In genomic region chr5:100550531-100551036, GRCh38 we compare ENCODE assay signal across 10 cellular contexts. TPM values are rescaled to one million over a fixed set of nuclear protein-coding genes. Genes with fewer than 3 reads are reported as not detected.
A peak's percentile ranks its signal among the peaks of the same experiment; 100 is the strongest.
DNase-seq lines count a peak whose midpoint lies in the region; ATAC-seq, FAIRE-seq and TF ChIP-seq lines count a peak whose summit lies in the region.
"Had no signal": no experiment of that assay in that cellular context is flagged by ENCODE, and none has a peak within 500 bp of the region (broad histone marks: within the 10 kb centered on the region; RNA-seq: fewer than 3 reads in every experiment).

No MANE protein-coding gene starts in this region.

- TF ChIP-seq POLR2A in GM12891 (IDR thresholded peaks at IDR 0.05; ENCODE audit: low read depth, low read length) = no peak

- no peak for DNase-seq in GM12891 (ENCODE audit: insufficient read length, low spot score)
- DNase-seq in epithelial cell of prostate (ENCODE audit: low read depth, low spot score) = no peak
- no peak for DNase-seq in COR-L47 (lab: John Stamatoyannopoulos, UW)
- no peak for DNase-seq in DMS53 treated with DMSO at 0.1 percent for 48 hours (lab: John Stamatoyannopoulos, UW; ENCODE audit: unreplicated experiment)
- no peak for DNase-seq in activated naive CD4-positive, alpha-beta T cell treated with anti-CD3 and anti-CD28 coated beads, Interleukin-2, amount 50 U/mL, for 16 hours
- DNase-seq in stimulated activated CD4-positive, alpha-beta T cell treated with anti-CD3 and anti-CD28 coated beads, Interleukin-4, amount 100 ng/mL, for 1 hour = no peak
- DNase-seq: NCI-H1105 had no signal

- peak; percentile 80 for FAIRE-seq in GM12891 (lab: Jason Lieb, UNC)

- H3K27ac ChIP-seq in epithelial cell of prostate = peak overlapping the region; percentile 61
- H3K27ac ChIP-seq: thoracic aorta had no signal

- ATAC-seq in GM21423 (IDR thresholded peaks at IDR 0.05; ENCODE audit: unreplicated experiment) (peak; percentile 98), HG03378 (IDR thresholded peaks at IDR 0.05; ENCODE audit: unreplicated experiment) (peak; percentile 87)

TF ChIP-seq in GM12891, 5 proteins besides CTCF, POLR2A, EP300 and RAD21:
- TF ChIP-seq TAF1 (IDR thresholded peaks at IDR 0.05; ENCODE audit: low read depth, low read length) (no peak), POLR2AphosphoS5 (IDR thresholded peaks at IDR 0.05; ENCODE audit: low read depth, low read length) (no peak), SPI1 (IDR thresholded peaks at IDR 0.05; ENCODE audit: low read depth, low read length) (peak; percentile 91)
TF ChIP-seq in GM12891: peak in this region for 1.

RNA-seq across cellular contexts. Expression of gene FAM174A, which starts 15.4 kb away (rescaled TPM):
- polyA plus RNA-seq in GM12891 (2012; ENCODE audit: low read depth, missing spikeins) = 5.7 TPM
